ENCODE assay signal across 8 cellular contexts in the genomic region with DNA sequence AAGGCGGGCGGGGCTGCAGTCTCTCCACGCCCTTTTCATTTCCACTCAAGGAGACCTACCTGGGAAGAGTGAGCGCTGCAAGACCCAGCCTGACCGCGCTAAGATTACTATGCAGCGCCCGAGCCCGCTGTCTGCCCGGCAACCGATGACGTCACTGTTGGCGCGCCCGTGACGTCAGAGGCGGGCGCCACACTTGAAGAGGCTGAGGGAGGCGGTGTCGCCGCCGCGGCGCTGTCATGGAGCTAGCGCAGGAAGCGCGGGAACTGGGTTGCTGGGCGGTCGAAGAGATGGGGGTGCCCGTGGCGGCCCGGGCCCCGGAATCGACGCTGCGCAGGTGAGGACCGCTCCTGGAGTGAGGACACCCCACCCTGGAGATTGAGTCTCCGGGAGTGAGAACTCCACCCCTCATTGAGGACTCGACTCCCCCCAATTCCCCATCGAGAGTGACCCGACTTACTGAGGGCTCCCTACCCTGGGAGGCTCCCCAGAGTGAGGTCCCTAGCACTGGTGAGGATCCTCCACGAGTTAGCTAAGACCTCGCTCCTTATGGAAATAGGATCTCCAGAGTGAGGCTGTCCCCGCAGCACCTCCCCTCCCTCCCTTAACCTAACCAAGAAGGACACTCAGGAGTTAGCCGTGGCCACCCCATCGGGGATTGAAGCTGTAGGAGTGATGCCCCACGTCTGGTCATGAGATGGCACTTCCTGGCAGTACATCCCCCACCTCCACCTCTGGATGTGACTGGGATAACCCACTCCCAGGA. TPM values are rescaled to one million over a fixed set of nuclear protein-coding genes. Genes with fewer than 3 reads are reported as not detected.
A peak's percentile ranks its signal among the peaks of the same experiment; 100 is the strongest.
DNase-seq lines count a peak whose midpoint lies in the region; FAIRE-seq and TF ChIP-seq lines count a peak whose summit lies in the region.

A gene with protein sequence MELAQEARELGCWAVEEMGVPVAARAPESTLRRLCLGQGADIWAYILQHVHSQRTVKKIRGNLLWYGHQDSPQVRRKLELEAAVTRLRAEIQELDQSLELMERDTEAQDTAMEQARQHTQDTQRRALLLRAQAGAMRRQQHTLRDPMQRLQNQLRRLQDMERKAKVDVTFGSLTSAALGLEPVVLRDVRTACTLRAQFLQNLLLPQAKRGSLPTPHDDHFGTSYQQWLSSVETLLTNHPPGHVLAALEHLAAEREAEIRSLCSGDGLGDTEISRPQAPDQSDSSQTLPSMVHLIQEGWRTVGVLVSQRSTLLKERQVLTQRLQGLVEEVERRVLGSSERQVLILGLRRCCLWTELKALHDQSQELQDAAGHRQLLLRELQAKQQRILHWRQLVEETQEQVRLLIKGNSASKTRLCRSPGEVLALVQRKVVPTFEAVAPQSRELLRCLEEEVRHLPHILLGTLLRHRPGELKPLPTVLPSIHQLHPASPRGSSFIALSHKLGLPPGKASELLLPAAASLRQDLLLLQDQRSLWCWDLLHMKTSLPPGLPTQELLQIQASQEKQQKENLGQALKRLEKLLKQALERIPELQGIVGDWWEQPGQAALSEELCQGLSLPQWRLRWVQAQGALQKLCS (plus strand): TSS at position 177 of the 763 bp plus-strand sequence. CDS start 60 bp downstream, at position 237.

- DNase-seq in CMK (ENCODE audit: low read depth) (peak; percentile 76), GM20000 (ENCODE audit: low spot score) (peak; percentile 94), HTR-8/SVneo (ENCODE audit: insufficient read length, low spot score) (peak; percentile 96), NOMO-1 treated with DMSO at 0.1 percent for 48 hours (lab: John Stamatoyannopoulos, UW; ENCODE audit: unreplicated experiment) (peak; percentile 83), medulla oblongata (ENCODE audit: extremely low spot score) (peak; percentile 93)
- DNase-seq in effector memory CD4-positive, alpha-beta T cell, result peak; percentile 91 to 93 (median 93)
- DNase-seq in stimulated activated CD4-positive, alpha-beta T cell treated with anti-CD3 and anti-CD28 coated beads, TNF-alpha, amount 100 ng/mL, for 48 hours (ENCODE audit: low read depth in 3 of 3), result peak; percentile 88 to 96 (median 92)

- POLR2A ChIA-PET in activated CD8-positive, alpha-beta memory T cell treated with anti-CD3 and anti-CD28 coated beads for 36 hours (lab: Charles Lee), result interaction anchor here (1.0 to 1.9 kb wide), 3 partner anchors 10 to 68 kb away, joined by 3 to 7 read pairs (median 7); a partner anchor contains a TSS

- H3K36me3 ChIP-seq in effector memory CD4-positive, alpha-beta T cell (ENCODE audit: control insufficient read depth, insufficient read depth, low read length), result no peaks in the 10 kb centered on the region

- FAIRE-seq in HTR-8/SVneo (lab: Jason Lieb, UNC), result peak; percentile 98

- H3K27me3 ChIP-seq in effector memory CD4-positive, alpha-beta T cell (replicated peaks; ENCODE audit: control insufficient read depth, insufficient read depth, low read length, poor library complexity, severe bottlenecking), result no peaks in the 10 kb centered on the region

- H3K27ac ChIP-seq in effector memory CD4-positive, alpha-beta T cell (ENCODE audit: insufficient read depth, low read length, poor library complexity, severe bottlenecking), result peak within 1 kb of the TSS; percentile 65

- CTCF ChIA-PET in activated CD8-positive, alpha-beta memory T cell treated with anti-CD3 and anti-CD28 coated beads for 36 hours (lab: Charles Lee), result interaction anchor here (0.6 to 2.8 kb wide), 5 partner anchors 11 to 345 kb away, joined by 3 to 13 read pairs (median 3); no protein-coding TSS in a partner anchor

- peaks cover 22% of the 10 kb centered on the region for H3K4me1 ChIP-seq in effector memory CD4-positive, alpha-beta T cell (ENCODE audit: control insufficient read depth, insufficient read depth, low read length, poor library complexity, severe bottlenecking)

- peak within 1 kb of the TSS; percentile 39 for H3K4me3 ChIP-seq in effector memory CD4-positive, alpha-beta T cell (ENCODE audit: insufficient read depth, low read depth, low read length, poor library complexity, severe bottlenecking)

- no peaks in the 10 kb centered on the region for H3K9me3 ChIP-seq in effector memory CD4-positive, alpha-beta T cell (ENCODE audit: control insufficient read depth, low read length)

- TF ChIP-seq CTCF in GM20000 (IDR thresholded peaks at IDR 0.05; ENCODE audit: extremely low read depth, missing control alignments), result no peak

RNA-seq across cellular contexts. Expression of the gene that starts here (rescaled TPM):
- total RNA-seq in activated CD8-positive, alpha-beta memory T cell treated with anti-CD3 and anti-CD28 coated beads for 36 hours, result 10 to 100 TPM; 38.8 to 40.9 TPM

Comparison
In these comparisons a context has a peak if more than half of its experiments do, and no peak if none do; other contexts are left out.
1. Peak in every context shown above with its lines: DNase-seq, H3K4me3 ChIP-seq and H3K27ac ChIP-seq.